ENCODE assay signal across 8 cellular contexts in genomic region chr11:134261626-134262488, GRCh38. TPM values are rescaled to one million over a fixed set of nuclear protein-coding genes. Genes with fewer than 3 reads are reported as not detected.
DNase-seq lines count a peak whose midpoint lies in the region; ATAC-seq and TF ChIP-seq lines count a peak whose summit lies in the region.

No MANE protein-coding gene starts in this region.

- H3K27me3 Mint-ChIP-seq in activated T-helper 17 cell treated with anti-CD3 and anti-CD28 coated beads, Interleukin-2, amount 50 U/mL, for 72 hours, result no peaks in the 10 kb centered on the region

- H3K36me3 ChIP-seq in heart right ventricle (peaks cover 0 to 94% (median 49%) of the 10 kb centered on the region in 9 donors), right lobe of liver (peaks cover 0 to 38% (median 10%) of the 10 kb centered on the region in 4 donors), esophagus squamous epithelium (peaks cover 0 to 84% (median 28%) of the 10 kb centered on the region in 3 donors)

- H3K27ac ChIP-seq in heart right ventricle (no peak overlapping the region), right lobe of liver (no peak overlapping the region), esophagus squamous epithelium (no peak overlapping the region)

- no peaks in the 10 kb centered on the region for H3K9me3 Mint-ChIP-seq in activated T-helper 17 cell treated with anti-CD3 and anti-CD28 coated beads, Interleukin-2, amount 50 U/mL, for 72 hours

- H3K4me3 ChIP-seq in heart right ventricle, result no peak overlapping the region
- no peak overlapping the region for H3K4me3 ChIP-seq in right lobe of liver
- H3K4me3 ChIP-seq in esophagus squamous epithelium, result no peak overlapping the region

- H3K4me1 Mint-ChIP-seq in activated T-helper 17 cell treated with anti-CD3 and anti-CD28 coated beads, Interleukin-2, amount 50 U/mL, for 72 hours, result peaks cover 8% of the 10 kb centered on the region

- peaks cover 60% of the 10 kb centered on the region for H3K36me3 Mint-ChIP-seq in activated T-helper 17 cell treated with anti-CD3 and anti-CD28 coated beads, Interleukin-2, amount 50 U/mL, for 72 hours (ENCODE audit: low read depth)

- 89 to 94% methylated on average over 14 of the region's 14 CpGs for WGBS in heart right ventricle, 2 donors
- WGBS in right lobe of liver (ENCODE audit: insufficient coverage, low coverage, low lambda C conversion rate, missing lambda C conversion rate), result 90% methylated on average over 6 of the region's 14 CpGs
- WGBS in esophagus squamous epithelium, 2 donors, result 88 to 92% methylated on average over 7 to 10 of the region's 14 CpGs

- DNase-seq in heart right ventricle (no peak), left cardiac atrium (no peak), M059J (ENCODE audit: low read depth) (peak; percentile 22), right lobe of liver (no peak), superior temporal gyrus (ENCODE audit: extremely low spot score) (no peak), esophagus squamous epithelium (lab: John Stamatoyannopoulos, UW) (no peak)

- no peak overlapping the region for H3K4me3 Mint-ChIP-seq in activated T-helper 17 cell treated with anti-CD3 and anti-CD28 coated beads, Interleukin-2, amount 50 U/mL, for 72 hours

- no peaks in the 10 kb centered on the region for H3K27me3 ChIP-seq in heart right ventricle
- H3K27me3 ChIP-seq in right lobe of liver, result no peaks in the 10 kb centered on the region
- no peaks in the 10 kb centered on the region for H3K27me3 ChIP-seq in esophagus squamous epithelium

- peak in 1 of 8 donors; percentile 44 for ATAC-seq in heart right ventricle
- no peak for ATAC-seq in left cardiac atrium
- ATAC-seq in activated T-helper 17 cell treated with anti-CD3 and anti-CD28 coated beads, Interleukin-2, amount 50 U/mL, for 72 hours (replicated peaks), result peak; percentile 59
- peak; percentile 61 to 77 (median 72) for ATAC-seq in right lobe of liver
- ATAC-seq in GM19324 (IDR thresholded peaks at IDR 0.05; ENCODE audit: low FRiP score, unreplicated experiment), result no peak

- H3K9me3 ChIP-seq in heart right ventricle (no peaks in the 10 kb centered on the region), right lobe of liver (no peaks in the 10 kb centered on the region), esophagus squamous epithelium (no peaks in the 10 kb centered on the region)

- peak in 7 of 9 donors; percentile 23 to 56 (median 31) for TF ChIP-seq CTCF in heart right ventricle (IDR thresholded peaks at IDR 0.05)
- TF ChIP-seq CTCF in right lobe of liver (IDR thresholded peaks at IDR 0.05), result peak; percentile 41 to 55 (median 54)
- TF ChIP-seq CTCF in esophagus squamous epithelium (IDR thresholded peaks at IDR 0.05), result peak in 3 of 6 experiments; percentile 36 to 54 (median 39)

- TF ChIP-seq POLR2A in right lobe of liver (IDR thresholded peaks at IDR 0.05), result no peak
- TF ChIP-seq POLR2A in esophagus squamous epithelium (IDR thresholded peaks at IDR 0.05), result no peak

- intact Hi-C loops in heart right ventricle (cut with DNase I) (loop anchor here in 1 of 10 donors (10.0 kb wide), 1 partner anchor 63 kb away; no protein-coding TSS in a partner anchor), left cardiac atrium (cut with DNase I) (no loop called here), right lobe of liver (cut with DNase I) (no loop called here), esophagus squamous epithelium (cut with DNase I) (no loop called here)

- H3K27ac Mint-ChIP-seq in activated T-helper 17 cell treated with anti-CD3 and anti-CD28 coated beads, Interleukin-2, amount 50 U/mL, for 72 hours, result no peak overlapping the region

- H3K4me1 ChIP-seq in heart right ventricle, result peaks cover 0 to 4% (median 0%) of the 10 kb centered on the region in 9 donors
- H3K4me1 ChIP-seq in right lobe of liver, result no peaks in the 10 kb centered on the region
- H3K4me1 ChIP-seq in esophagus squamous epithelium, result peaks cover 0 to 5% (median 0%) of the 10 kb centered on the region in 3 donors

RNA-seq across cellular contexts. Expression of gene ACAD8, which starts 8.5 kb away (rescaled TPM):
- total RNA-seq in heart right ventricle (10 to 100 TPM; 26.6 to 52.2 (median 42.5) TPM), left cardiac atrium (10 to 100 TPM; 25.7 to 27.3 TPM), right lobe of liver (10 to 100 TPM; 19.1 to 28.3 (median 24.4) TPM), esophagus squamous epithelium (10 to 100 TPM; 11.3 to 25.1 (median 18.2) TPM)
- 10 to 100 TPM; 21.6 to 29.4 TPM for polyA plus RNA-seq in heart right ventricle
- total RNA-seq in M059J (2014; rRNA removed; shearing (Covaris generic)), result 11.6 and 12.0 TPM in 2 replicates
- total RNA-seq in activated T-helper 17 cell treated with anti-CD3 and anti-CD28 coated beads, Interleukin-2, amount 50 U/mL, for 72 hours, result 10 to 100 TPM; 22.8 to 23.7 TPM

RNA-seq across cellular contexts. Expression of gene THYN1, which starts 8.7 kb away (rescaled TPM):
- total RNA-seq in heart right ventricle, result 10 to 100 TPM; 32.2 to 47.5 (median 41.5) TPM
- polyA plus RNA-seq in heart right ventricle, result 10 to 100 TPM; 48.8 to 49.5 TPM
- 10 to 100 TPM; 32.5 to 37.1 TPM for total RNA-seq in left cardiac atrium
- 71.5 and 74.3 TPM in 2 replicates for total RNA-seq in M059J (2014; rRNA removed; shearing (Covaris generic))
- 10 to 100 TPM; 72.7 to 81.0 TPM for total RNA-seq in activated T-helper 17 cell treated with anti-CD3 and anti-CD28 coated beads, Interleukin-2, amount 50 U/mL, for 72 hours
- total RNA-seq in right lobe of liver, result 10 to 100 TPM; 11.7 to 39.2 (median 20.6) TPM
- 10 to 100 TPM; 15.7 to 34.2 (median 26.2) TPM for total RNA-seq in esophagus squamous epithelium

RNA-seq across cellular contexts. Expression of gene GLB1L3, which starts 14.3 kb away (rescaled TPM):
- total RNA-seq in heart right ventricle (not detected), left cardiac atrium (not detected), right lobe of liver (not detected), esophagus squamous epithelium (under 1 TPM in 1 of 4 donors, not detected in 3; under 0.01 TPM)
- polyA plus RNA-seq in heart right ventricle, result not detected
- not detected in 2 replicates for total RNA-seq in M059J (2014; rRNA removed; shearing (Covaris generic))
- total RNA-seq in activated T-helper 17 cell treated with anti-CD3 and anti-CD28 coated beads, Interleukin-2, amount 50 U/mL, for 72 hours, result 10 to 100 TPM; 10.9 to 15.7 TPM

RNA-seq across cellular contexts. Expression of gene VPS26B, which starts 37.4 kb away (rescaled TPM):
- total RNA-seq in heart right ventricle (10 to 100 TPM; 30.7 to 49.6 (median 35.3) TPM), left cardiac atrium (10 to 100 TPM; 25.7 to 29.4 TPM), right lobe of liver (10 to 100 TPM; 22.6 to 33.7 (median 30.0) TPM), esophagus squamous epithelium (10 to 100 TPM; 25.2 to 30.7 (median 25.9) TPM)
- 10 to 100 TPM; 19.9 to 24.6 TPM for polyA plus RNA-seq in heart right ventricle
- 22.6 and 33.7 TPM in 2 replicates for total RNA-seq in M059J (2014; rRNA removed; shearing (Covaris generic))
- total RNA-seq in activated T-helper 17 cell treated with anti-CD3 and anti-CD28 coated beads, Interleukin-2, amount 50 U/mL, for 72 hours, result 10 to 100 TPM; 36.6 to 40.7 TPM

RNA-seq across cellular contexts. Expression of gene NCAPD3, which starts 38.1 kb away (rescaled TPM):
- total RNA-seq in heart right ventricle (10 to 100 TPM in 8 of 10 donors, 1 to 10 TPM in 2; 7.2 to 16.7 (median 11.4) TPM), left cardiac atrium (10 to 100 TPM in 1 of 2 donors, 1 to 10 TPM in 1; 9.4 to 11.5 TPM), right lobe of liver (10 to 100 TPM; 11.9 to 21.8 (median 15.5) TPM), esophagus squamous epithelium (10 to 100 TPM in 3 of 4 donors, 1 to 10 TPM in 1; 8.0 to 22.2 (median 17.5) TPM)
- 1 to 10 TPM; 4.2 to 4.6 TPM for polyA plus RNA-seq in heart right ventricle
- 47.7 and 69.1 TPM in 2 replicates for total RNA-seq in M059J (2014; rRNA removed; shearing (Covaris generic))
- total RNA-seq in activated T-helper 17 cell treated with anti-CD3 and anti-CD28 coated beads, Interleukin-2, amount 50 U/mL, for 72 hours, result 100 to 1,000 TPM in 1 of 2 donors, 10 to 100 TPM in 1; 77.5 to 103 TPM

Comparison
In these comparisons a context has a peak if more than half of its experiments do, and no peak if none do; other contexts are left out.
1. ATAC-seq: peak in activated T-helper 17 cell treated with anti-CD3 and anti-CD28 coated beads, Interleukin-2, amount 50 U/mL, for 72 hours (single experiment) and right lobe of liver (4 of 4); none in left cardiac atrium (0 of 2) and GM19324 (single experiment).
2. RNA of gene GLB1L3, which starts 14.3 kb away (total RNA-seq): 10.9 to 15.7 TPM in activated T-helper 17 cell treated with anti-CD3 and anti-CD28 coated beads, Interleukin-2, amount 50 U/mL, for 72 hours; not detected in heart right ventricle, not detected in left cardiac atrium, not detected in M059J, not detected in right lobe of liver and under 0.01 TPM in esophagus squamous epithelium; every median in the first group is over 10 times any median in the second.